Comparison of ENCODE assay signal across 16 cellular contexts in genomic region chr17:72967263-72967962, GRCh38.
"Had no signal": no experiment of that assay in that cellular context is flagged by ENCODE, and none has a peak within 500 bp of the region (broad histone marks: within the 10 kb centered on the region; RNA-seq: fewer than 3 reads in every experiment).

No MANE protein-coding gene starts in this region.

- H3K4me1 ChIP-seq: esophagus squamous epithelium, lower lobe of right lung had no signal

- H3K27me3 ChIP-seq: esophagus squamous epithelium had no signal

- H3K36me3 ChIP-seq: esophagus squamous epithelium, lower lobe of right lung had no signal

- H3K4me3 Mint-ChIP-seq: activated naive CD4-positive, alpha-beta T cell treated with anti-CD3 and anti-CD28 coated beads, Interleukin-2, amount 50 U/mL, for 24 hours; activated T-cell treated with anti-CD3 and anti-CD28 coated beads, Interleukin-2, amount 50 U/mL, for 72 hours; naive thymus-derived CD8-positive, alpha-beta T cell; T-cell had no signal

- H3K27ac Mint-ChIP-seq: activated naive CD4-positive, alpha-beta T cell treated with anti-CD3 and anti-CD28 coated beads, Interleukin-2, amount 50 U/mL, for 24 hours; activated T-cell treated with anti-CD3 and anti-CD28 coated beads, Interleukin-2, amount 50 U/mL, for 72 hours; T-cell had no signal

- H3K9me3 Mint-ChIP-seq: activated naive CD4-positive, alpha-beta T cell treated with anti-CD3 and anti-CD28 coated beads, Interleukin-2, amount 50 U/mL, for 24 hours; T-cell had no signal

- H3K27ac ChIP-seq: esophagus squamous epithelium, lower lobe of right lung had no signal

- H3K9me3 ChIP-seq: esophagus squamous epithelium, lower lobe of right lung had no signal

- H3K36me3 Mint-ChIP-seq: naive thymus-derived CD8-positive, alpha-beta T cell had no signal

- H3K4me3 ChIP-seq: esophagus squamous epithelium, lower lobe of right lung had no signal

- H3K27me3 Mint-ChIP-seq: activated naive CD4-positive, alpha-beta T cell treated with anti-CD3 and anti-CD28 coated beads, Interleukin-2, amount 50 U/mL, for 24 hours; naive thymus-derived CD8-positive, alpha-beta T cell; T-cell had no signal

- DNase-seq: activated CD4-positive, CD25-positive, alpha-beta regulatory T cell treated with anti-CD3 and anti-CD28 coated beads, Interleukin-2, amount 50 U/mL, for 72 hours; activated CD8-positive, alpha-beta memory T cell treated with anti-CD3 and anti-CD28 coated beads for 24 hours; activated effector memory CD4-positive, alpha-beta T cell treated with anti-CD3 and anti-CD28 coated beads, Interleukin-2, amount 50 U/mL, for 16 hours; activated T-cell treated with anti-CD3 and anti-CD28 coated beads, Interleukin-2, amount 50 U/mL, for 72 hours; effector memory CD4-positive, alpha-beta T cell; esophagus squamous epithelium; glutamatergic neuron; hippocampal formation; lower lobe of right lung; naive thymus-derived CD8-positive, alpha-beta T cell; stimulated activated CD4-positive, alpha-beta T cell treated with anti-CD3 and anti-CD28 coated beads, Interleukin-12 subunit alpha, Interleukin-12 subunit beta, amount 100 ng/mL, for 4 hours; stimulated activated CD4-positive, alpha-beta T cell treated with anti-CD3 and anti-CD28 coated beads, Interleukin-1b, Interleukin-23, amount 100 ng/mL, for 48 hours; stimulated activated CD8-positive, alpha-beta memory T cell treated with anti-CD3 and anti-CD28 coated beads, Interleukin-4, amount 100 ng/mL, for 48 hours; stimulated activated naive CD4-positive, alpha-beta T cell; T-cell had no signal
